In genomic region chr2:46303822-46304221, GRCh38 we compare ENCODE assay signal across 22 cellular contexts. TPM values are rescaled to one million over a fixed set of nuclear protein-coding genes. Genes with fewer than 3 reads are reported as not detected.
DNase-seq lines count a peak whose midpoint lies in the region; ATAC-seq, FAIRE-seq and TF ChIP-seq lines count a peak whose summit lies in the region.
"Had no signal": no experiment of that assay in that cellular context is flagged by ENCODE, and none has a peak within 500 bp of the region (broad histone marks: within the 10 kb centered on the region; RNA-seq: fewer than 3 reads in every experiment).

No MANE protein-coding gene starts in this region.

- H3K4me3 ChIP-seq in A549 (no peak overlapping the region), PC-3 (ENCODE audit: low read length) (no peak overlapping the region)
- H3K4me3 ChIP-seq in CD8-positive, alpha-beta T cell (ENCODE audit: low read depth, low read length), result no peak overlapping the region
- H3K4me3 ChIP-seq: Peyer's patch, prostate gland, spleen had no signal

- no peak for DNase-seq in A549 (ENCODE audit: low read depth in 1 of 2, low spot score in 1 of 2)
- peak; percentile 59 for DNase-seq in PC-3
- no peak for DNase-seq in endothelial cell (ENCODE audit: low spot score)
- peak; percentile 25 for DNase-seq in osteocyte (ENCODE audit: extremely low spot score, unreplicated experiment)
- no peak for DNase-seq in activated gamma-delta T cell treated with Interleukin-2 at 50 U/mL for 16 hours
- no peak for DNase-seq in iPS-NIHi11 (ENCODE audit: low spot score)
- no peak for DNase-seq in CD8-positive, alpha-beta T cell
- DNase-seq: activated CD4-positive, alpha-beta T cell treated with anti-CD3 and anti-CD28 coated beads for 36 hours; CD4-positive, alpha-beta T cell; DMS79; HFFc6; NCI-H1694 treated with DMSO at 0.1 percent for 48 hours; NCI-H345; Peyer's patch; spleen; stimulated activated CD4-positive, alpha-beta T cell treated with anti-CD3 and anti-CD28 coated beads, Interleukin-4, amount 100 ng/mL, for 4 hours had no signal

- H3F3A ChIP-seq in PC-3 (ENCODE audit: low read length, unreplicated experiment), result peaks cover 6% of the 10 kb centered on the region

- no peak for TF ChIP-seq EP300 in A549 (IDR thresholded peaks at IDR 0.05)

- no TSS peak for BruUV-seq in PC-3 (replicated peaks; lab: Mats Ljungman, UMichigan)

- H3K4me1 Mint-ChIP-seq in endothelial cell (ENCODE audit: unreplicated experiment) (peaks cover 74% of the 10 kb centered on the region), osteocyte (ENCODE audit: unreplicated experiment) (peaks cover 13% of the 10 kb centered on the region)
- peaks cover 38% of the 10 kb centered on the region for H3K4me1 Mint-ChIP-seq in CD8-positive, alpha-beta T cell (ENCODE audit: low read depth)

- H3K4me2 ChIP-seq in A549 (peak overlapping the region; percentile 98), PC-3 (ENCODE audit: low read length) (peak overlapping the region; percentile 36)

- H3K4me1 ChIP-seq in A549 (peaks cover 89% of the 10 kb centered on the region), PC-3 (ENCODE audit: insufficient read depth, low read length) (peaks cover 66% of the 10 kb centered on the region)
- H3K4me1 ChIP-seq in CD8-positive, alpha-beta T cell (ENCODE audit: insufficient read depth, low read length), result peaks cover 33% of the 10 kb centered on the region

- no peak for TF ChIP-seq RAD21 in A549 (conservative IDR thresholded peaks at IDR 0.05 in 1 of 2, IDR thresholded peaks at IDR 0.05 in 1 of 2)

- H3K36me3 Mint-ChIP-seq in endothelial cell (ENCODE audit: low read depth, unreplicated experiment) (peaks cover 20% of the 10 kb centered on the region), osteocyte (ENCODE audit: unreplicated experiment) (peaks cover 3% of the 10 kb centered on the region)
- no peaks in the 10 kb centered on the region for H3K36me3 Mint-ChIP-seq in CD8-positive, alpha-beta T cell
- H3K36me3 Mint-ChIP-seq: IgD-negative memory B cell had no signal

- POLR2A ChIA-PET in A549 (lab: Yijun Ruan, JAX), result no interaction called here
- POLR2A ChIA-PET in PC-3 (lab: Charles Lee; ENCODE audit: unreplicated experiment), result no interaction called here
- POLR2A ChIA-PET in CD8-positive, alpha-beta T cell (lab: Charles Lee), result no interaction called here

- ATAC-seq in A549, result no peak
- peak; percentile 37 for ATAC-seq in PC-3
- ATAC-seq in GM18873 (IDR thresholded peaks at IDR 0.05; ENCODE audit: low FRiP score, unreplicated experiment), result no peak
- ATAC-seq in CD8-positive, alpha-beta T cell, result no peak
- ATAC-seq: activated CD4-positive, alpha-beta T cell treated with anti-CD3 and anti-CD28 coated beads for 36 hours had no signal

- CTCF ChIA-PET in A549 (lab: Yijun Ruan, JAX) (interaction anchor here (0.6 to 2.1 kb wide), 8 partner anchors 9 to 1031 kb away, joined by 3 to 7 read pairs (median 4); no protein-coding TSS in a partner anchor), PC-3 (lab: Charles Lee) (no interaction called here)
- CTCF ChIA-PET in CD8-positive, alpha-beta T cell (lab: Charles Lee), result interaction anchor here (1.1 to 1.2 kb wide), 2 partner anchors 35 to 62 kb away, joined by 3 read pairs; no protein-coding TSS in a partner anchor

- no peak overlapping the region for H3K9ac ChIP-seq in PC-3 (ENCODE audit: low read length)

- intact Hi-C loops in PC-3 (cut with micrococcal nuclease), result no loop called here
- intact Hi-C loops in CD8-positive, alpha-beta T cell (cut with DNase I, micrococcal nuclease), result no loop called here

- peaks cover 14% of the 10 kb centered on the region for H4K20me1 ChIP-seq in PC-3 (ENCODE audit: low read length)

- no peaks in the 10 kb centered on the region for H3K9me2 ChIP-seq in PC-3 (replicated peaks; ENCODE audit: low read length)

- H3K9me3 ChIP-seq in A549 (peaks cover 10% of the 10 kb centered on the region; the same call in 2 of the 3 replicates), PC-3 (ENCODE audit: low read length) (no peaks in the 10 kb centered on the region)
- no peaks in the 10 kb centered on the region for H3K9me3 ChIP-seq in CD8-positive, alpha-beta T cell (ENCODE audit: low read length)
- H3K9me3 ChIP-seq: Peyer's patch, prostate gland, spleen had no signal

- TF ChIP-seq CTCF in A549 (IDR thresholded peaks at IDR 0.05) (no peak), PC-3 (conservative IDR thresholded peaks at IDR 0.05; ENCODE audit: low read depth, low read length) (no peak), endothelial cell (IDR thresholded peaks at IDR 0.05; ENCODE audit: unreplicated experiment) (no peak), osteocyte (IDR thresholded peaks at IDR 0.05) (no peak)
- TF ChIP-seq CTCF in CD8-positive, alpha-beta T cell (IDR thresholded peaks at IDR 0.05), result no peak

- 0 out of 2 replicates have a peak, but pooled peaks cover 5% of the 10 kb centered on the region for H3K36me3 ChIP-seq in PC-3 (ENCODE audit: low read depth, low read length)
- H3K36me3 ChIP-seq in CD8-positive, alpha-beta T cell (ENCODE audit: insufficient read depth, low read length), result no peaks in the 10 kb centered on the region
- H3K36me3 ChIP-seq: Peyer's patch, prostate gland, spleen had no signal

- H3K4me3 Mint-ChIP-seq in endothelial cell (ENCODE audit: unreplicated experiment) (peak overlapping the region; percentile 10), osteocyte (ENCODE audit: unreplicated experiment) (no peak overlapping the region)
- H3K4me3 Mint-ChIP-seq in CD8-positive, alpha-beta T cell, result no peak overlapping the region
- H3K4me3 Mint-ChIP-seq: activated CD4-positive, alpha-beta T cell treated with anti-CD3 and anti-CD28 coated beads for 36 hours; HFFc6; IgD-negative memory B cell; natural killer cell treated with Interleukin-12 subunit alpha and Interleukin-12 subunit beta and Interleukin-15 and Interleukin-18, amount 100 ng/mL, for 72 hours had no signal

- H2AFZ ChIP-seq in PC-3 (ENCODE audit: low read length), result no peak overlapping the region

- TF ChIP-seq POLR2A in A549 (IDR thresholded peaks at IDR 0.05; ENCODE audit: low read length), result no peak

- no peaks in the 10 kb centered on the region for H3K9me3 Mint-ChIP-seq in endothelial cell (ENCODE audit: unreplicated experiment)
- peaks cover 8% of the 10 kb centered on the region for H3K9me3 Mint-ChIP-seq in osteocyte (ENCODE audit: unreplicated experiment)
- H3K9me3 Mint-ChIP-seq in CD8-positive, alpha-beta T cell, result no peaks in the 10 kb centered on the region
- H3K9me3 Mint-ChIP-seq: CD4-positive, alpha-beta T cell; natural killer cell treated with Interleukin-12 subunit alpha and Interleukin-12 subunit beta and Interleukin-15 and Interleukin-18, amount 100 ng/mL, for 72 hours had no signal

- no peaks in the 10 kb centered on the region for H3K27me3 ChIP-seq in PC-3 (ENCODE audit: low read length)
- H3K27me3 ChIP-seq in CD8-positive, alpha-beta T cell (ENCODE audit: insufficient read depth, low read length), result peaks cover 23% of the 10 kb centered on the region
- H3K27me3 ChIP-seq: Peyer's patch had no signal

- WGBS in A549 (ENCODE audit: missing lambda C conversion rate), result 53% methylated on average over 5 of the region's 5 CpGs

- H3K79me2 ChIP-seq in PC-3 (ENCODE audit: low read length), result peaks cover 94% of the 10 kb centered on the region

- no peak for FAIRE-seq in A549 (lab: Jason Lieb, UNC)
- FAIRE-seq: islet of Langerhans had no signal

- peaks cover 17% of the 10 kb centered on the region for H3K27me3 Mint-ChIP-seq in endothelial cell (ENCODE audit: unreplicated experiment)
- peaks cover 56% of the 10 kb centered on the region for H3K27me3 Mint-ChIP-seq in osteocyte (ENCODE audit: unreplicated experiment)
- peaks cover 54% of the 10 kb centered on the region for H3K27me3 Mint-ChIP-seq in CD8-positive, alpha-beta T cell (ENCODE audit: low read depth)

- no peak overlapping the region for H3K27ac Mint-ChIP-seq in endothelial cell (ENCODE audit: unreplicated experiment)
- no peak overlapping the region for H3K27ac Mint-ChIP-seq in osteocyte (ENCODE audit: unreplicated experiment)
- no peak overlapping the region for H3K27ac Mint-ChIP-seq in CD8-positive, alpha-beta T cell
- H3K27ac Mint-ChIP-seq: activated CD4-positive, alpha-beta T cell treated with anti-CD3 and anti-CD28 coated beads for 36 hours; CD4-positive, alpha-beta T cell; HFFc6; IgD-negative memory B cell; natural killer cell treated with Interleukin-12 subunit alpha and Interleukin-12 subunit beta and Interleukin-15 and Interleukin-18, amount 100 ng/mL, for 72 hours had no signal

- peak overlapping the region; percentile 71 to 92 for H3K27ac ChIP-seq in A549
- peak overlapping the region; percentile 46 for H3K27ac ChIP-seq in PC-3 (ENCODE audit: low read length)
- no peak overlapping the region for H3K27ac ChIP-seq in CD8-positive, alpha-beta T cell (ENCODE audit: low read depth, low read length)
- H3K27ac ChIP-seq: HL-60 had no signal

TF ChIP-seq in A549, 52 proteins besides CTCF, POLR2A, EP300 and RAD21:
- peak; percentile 21; the same call in 1 of the 2 replicates for TF ChIP-seq JUNB (IDR thresholded peaks at IDR 0.05)
- TF ChIP-seq MAFK (IDR thresholded peaks at IDR 0.05; ENCODE audit: partially characterized antibody), result no peak

RNA-seq across cellular contexts. Expression of gene EPAS1, which starts 6.6 kb away (rescaled TPM):
- polyA plus RNA-seq in A549 (2011; rRNA removed), result 143 and 150 TPM in 2 replicates
- polyA plus RNA-seq in A549 (2012; cell fraction: cytosol; rRNA removed), result 60.3 and 78.5 TPM in 2 replicates
- 106 and 115 TPM in 2 replicates for polyA plus RNA-seq in A549 (2012; cell fraction: nucleus; rRNA removed)
- 111 to 128 TPM (median 122 TPM) in 3 replicates for polyA plus RNA-seq in A549 (2017; fragmentation: RNase III; extraction: RNeasy Plus Mini Kit Qiagen cat#74134 plus additional on column Dnase treatment)
- polyA minus RNA-seq in A549 (2011; rRNA and poly(A)+ RNA removed), result 174 and 229 TPM in 2 replicates
- 43.2 and 77.0 TPM in 2 replicates for total RNA-seq in PC-3 (2014; rRNA removed)
- total RNA-seq in endothelial cell (ENCODE audit: unreplicated experiment), result 280 TPM
- total RNA-seq in osteocyte, result 11.0 and 14.1 TPM in 2 replicates
- 10 to 100 TPM; 18.5 to 19.7 TPM for total RNA-seq in CD8-positive, alpha-beta T cell
- polyA plus RNA-seq: IgD-negative memory B cell had no signal

Comparison
In these comparisons a context has a peak if more than half of its experiments do, and no peak if none do; other contexts are left out.
1. DNase-seq: peak in PC-3 (single experiment) and osteocyte (single experiment); none in A549 (0 of 2), endothelial cell (single experiment), activated gamma-delta T cell treated with Interleukin-2 at 50 U/mL for 16 hours (single experiment), iPS-NIHi11 (single experiment) and CD8-positive, alpha-beta T cell (0 of 7).